ENCODE assay signal across 8 cellular contexts in genomic region chr4:184983660-184984356, GRCh38. TPM values are rescaled to one million over a fixed set of nuclear protein-coding genes. Genes with fewer than 3 reads are reported as not detected.
A peak's percentile ranks its signal among the peaks of the same experiment; 100 is the strongest.
DNase-seq lines count a peak whose midpoint lies in the region; ATAC-seq, FAIRE-seq and TF ChIP-seq lines count a peak whose summit lies in the region.

No MANE protein-coding gene starts in this region.

- H3K14ac ChIP-seq in IMR-90 (replicated peaks; ENCODE audit: low read depth, low read length), result no peak overlapping the region

- H2BK20ac ChIP-seq in IMR-90 (ENCODE audit: low read depth, low read length), result no peak overlapping the region

- H3K27ac ChIP-seq in IMR-90 (ENCODE audit: insufficient read depth, low read length), result no peak overlapping the region
- no peak overlapping the region for H3K27ac ChIP-seq in coronary artery

- no peak overlapping the region for H2AFZ ChIP-seq in IMR-90 (replicated peaks; ENCODE audit: low read length, poor library complexity)

- no peaks in the 10 kb centered on the region for H3K4me1 Mint-ChIP-seq in activated naive CD4-positive, alpha-beta T cell treated with anti-CD3 and anti-CD28 coated beads, Interleukin-2, amount 10 ng/mL, durations not matched to agents 7 days and 5 days

- H3K56ac ChIP-seq in IMR-90 (ENCODE audit: extremely low read depth, insufficient read depth, low read length), result no peak overlapping the region

- no peak overlapping the region for H4K8ac ChIP-seq in IMR-90 (ENCODE audit: low read depth in 2 of 2, low read length in 2 of 2)

- H3K9me1 ChIP-seq in IMR-90 (ENCODE audit: insufficient read depth, low read length), result no peaks in the 10 kb centered on the region

- TF ChIP-seq CTCF in D721Med (IDR thresholded peaks at IDR 0.05; ENCODE audit: insufficient read depth, missing control alignments) (peak; percentile 42), IMR-90 (conservative IDR thresholded peaks at IDR 0.05; ENCODE audit: low read depth, low read length) (peak; percentile 42), coronary artery (IDR thresholded peaks at IDR 0.05) (no peak)

- BruUV-seq in IMR-90 (replicated peaks; lab: Mats Ljungman, UMichigan), result no TSS peak

- H3K4me3 ChIP-seq in IMR-90 (ENCODE audit: insufficient read depth, low read depth, low read length) (no peak overlapping the region), coronary artery (no peak overlapping the region)

- 0% methylated on average over 2 of the region's 21 CpGs; no CpG with 5 or more reads in 1 of the 2 experiments for WGBS in IMR-90 (ENCODE audit: extremely low coverage in 2 of 2, insufficient read length in 1 of 2), 2 experiments

- H3K36me3 ChIP-seq in IMR-90 (ENCODE audit: control insufficient read depth, insufficient read depth, low read length), result no peaks in the 10 kb centered on the region

- H3K79me1 ChIP-seq in IMR-90 (ENCODE audit: low read depth in 1 of 2, low read length in 2 of 2), result no peaks in the 10 kb centered on the region

- H3K27me3 Mint-ChIP-seq in activated naive CD4-positive, alpha-beta T cell treated with anti-CD3 and anti-CD28 coated beads, Interleukin-2, amount 10 ng/mL, durations not matched to agents 7 days and 5 days, result no peaks in the 10 kb centered on the region

- TF ChIP-seq POLR2A in IMR-90 (IDR thresholded peaks at IDR 0.05; ENCODE audit: low read depth, low read length), result no peak

- H3K4ac ChIP-seq in IMR-90 (ENCODE audit: low read depth, low read length), result no peak overlapping the region

- CTCF ChIA-PET in IMR-90 (lab: Yijun Ruan, JAX), result interaction anchor here (0.7 to 1.1 kb wide), 3 partner anchors 112 to 238 kb away, joined by 3 to 6 read pairs (median 3); no protein-coding TSS in a partner anchor
- CTCF ChIA-PET in activated naive CD4-positive, alpha-beta T cell treated with anti-CD3 and anti-CD28 coated beads, Interleukin-2, amount 10 ng/mL, durations not matched to agents 7 days and 5 days (lab: Charles Lee), result interaction anchor here (0.6 to 4.0 kb wide), 4 partner anchors 47 to 238 kb away, joined by 3 to 26 read pairs (median 3); no protein-coding TSS in a partner anchor

- TF ChIP-seq RAD21 in IMR-90 (IDR thresholded peaks at IDR 0.05; ENCODE audit: low read length), result peak; percentile 57

- H3K18ac ChIP-seq in IMR-90 (ENCODE audit: low read depth, low read length), result no peak overlapping the region

- H3K36me3 Mint-ChIP-seq in activated naive CD4-positive, alpha-beta T cell treated with anti-CD3 and anti-CD28 coated beads, Interleukin-2, amount 10 ng/mL, durations not matched to agents 7 days and 5 days, result no peaks in the 10 kb centered on the region

- H2BK5ac ChIP-seq in IMR-90 (ENCODE audit: low read depth, low read length, poor library complexity, severe bottlenecking), result no peak overlapping the region

- intact Hi-C loops in IMR-90 (cut with micrococcal nuclease), result loop anchor here (1.0 kb wide), 1 partner anchor 239 kb away; no protein-coding TSS in a partner anchor

- ATAC-seq in GM21447 (IDR thresholded peaks at IDR 0.05; ENCODE audit: unreplicated experiment) (peak; percentile 92), IMR-90 (ENCODE audit: low read depth) (peak; percentile 53)

- dilution Hi-C loops in IMR-90 (cut with HindIII; ENCODE audit: low sequenced_read_pairs, unreplicated experiment), result no loop called here

- H2AK5ac ChIP-seq in IMR-90 (ENCODE audit: low read depth, low read length), result no peak overlapping the region

- FAIRE-seq in D721Med (lab: Jason Lieb, UNC), result no peak

- H4K20me1 ChIP-seq in IMR-90 (ENCODE audit: insufficient read depth, low read length), result no peaks in the 10 kb centered on the region

- no peak overlapping the region for H3K4me2 ChIP-seq in IMR-90 (ENCODE audit: low read depth, low read length)

- no peak overlapping the region for H3K9ac ChIP-seq in IMR-90 (ENCODE audit: low read depth, low read length)

- in situ Hi-C loops in IMR-90 (cut with MboI; ENCODE audit: low sequenced_read_pairs), result no loop called here

- H3K27me3 ChIP-seq in IMR-90 (ENCODE audit: control insufficient read depth, insufficient read depth, low read length), result peaks cover 3% of the 10 kb centered on the region

- no peak overlapping the region for H3K27ac Mint-ChIP-seq in activated naive CD4-positive, alpha-beta T cell treated with anti-CD3 and anti-CD28 coated beads, Interleukin-2, amount 10 ng/mL, durations not matched to agents 7 days and 5 days

- H3K9me3 ChIP-seq in IMR-90 (ENCODE audit: control insufficient read depth, insufficient read depth, low read length), result no peaks in the 10 kb centered on the region

- H2BK120ac ChIP-seq in IMR-90 (ENCODE audit: low read depth, low read length), result no peak overlapping the region

- H3K4me3 Mint-ChIP-seq in activated naive CD4-positive, alpha-beta T cell treated with anti-CD3 and anti-CD28 coated beads, Interleukin-2, amount 10 ng/mL, durations not matched to agents 7 days and 5 days, result no peak overlapping the region

- H4K91ac ChIP-seq in IMR-90 (ENCODE audit: insufficient read depth, low read depth, low read length), result no peak overlapping the region

- DNase-seq in D721Med (ENCODE audit: insufficient read length, low spot score) (peak; percentile 83), IMR-90 (peak; percentile 37), RPMI7951 (ENCODE audit: low read depth) (peak; percentile 69), hepatic stellate cell (ENCODE audit: low spot score) (peak; percentile 50), coronary artery (ENCODE audit: low spot score) (no peak)
- DNase-seq in activated naive CD4-positive, alpha-beta T cell treated with anti-CD3 and anti-CD28 coated beads, Interleukin-2, amount 10 ng/mL, durations not matched to agents 7 days and 5 days, result peak; percentile 67
- peak; percentile 70 for DNase-seq in stimulated activated CD4-positive, alpha-beta T cell treated with anti-CD3 and anti-CD28 coated beads, Interleukin-12 subunit alpha, Interleukin-12 subunit beta, amount 100 ng/mL, for 4 hours

- H3K9me3 Mint-ChIP-seq in activated naive CD4-positive, alpha-beta T cell treated with anti-CD3 and anti-CD28 coated beads, Interleukin-2, amount 10 ng/mL, durations not matched to agents 7 days and 5 days, result no peaks in the 10 kb centered on the region

- POLR2A ChIA-PET in IMR-90 (lab: Charles Lee; ENCODE audit: unreplicated experiment), result no interaction called here

- H2AK9ac ChIP-seq in IMR-90 (replicated peaks; ENCODE audit: low read depth, low read length, poor library complexity), result no peak overlapping the region

- no peak overlapping the region for H3K23ac ChIP-seq in IMR-90 (ENCODE audit: low read depth, low read length)

- H4K5ac ChIP-seq in IMR-90 (ENCODE audit: low read depth, low read length), result no peak overlapping the region

- no peaks in the 10 kb centered on the region for H3K4me1 ChIP-seq in IMR-90 (ENCODE audit: control insufficient read depth, insufficient read depth, low read length)

- H2BK15ac ChIP-seq in IMR-90 (ENCODE audit: low read depth, low read length), result no peak overlapping the region

TF ChIP-seq in IMR-90, 13 proteins besides CTCF, POLR2A, EP300 and RAD21:
- TF ChIP-seq SMC3 (IDR thresholded peaks at IDR 0.05; ENCODE audit: low read depth, low read length), result peak; percentile 27; the same call in 1 of the 2 replicates
- TF ChIP-seq MAFK (IDR thresholded peaks at IDR 0.05; ENCODE audit: low read depth, low read length), result no peak
- TF ChIP-seq MAZ (IDR thresholded peaks at IDR 0.05; ENCODE audit: borderline replicate concordance, low read depth, low read length), result no peak
- TF ChIP-seq FOS (IDR thresholded peaks at IDR 0.05; ENCODE audit: low read depth, low read length), result no peak

RNA-seq across cellular contexts. Expression of gene HELT, which starts 34.5 kb away (rescaled TPM):
- not detected in 2 replicates for total RNA-seq in IMR-90 (2012; rRNA removed)
- polyA plus RNA-seq in IMR-90 (2012; rRNA removed), result not detected in 2 replicates
- polyA plus RNA-seq in IMR-90 (2012; cell fraction: cytosol; rRNA removed), result not detected in 2 replicates
- not detected in 2 replicates for polyA plus RNA-seq in IMR-90 (2012; cell fraction: nucleus; rRNA removed; ENCODE audit: low replicate concordance)
- total RNA-seq in RPMI7951 (2014; rRNA removed; shearing (Covaris generic)), result not detected in 2 replicates
